Comparison of ENCODE assay signal across 17 cellular contexts in genomic region chr7:10696064-10696463, GRCh38.
DNase-seq lines count a peak whose midpoint lies in the region; TF ChIP-seq lines count a peak whose summit lies in the region.
"Had no signal": no experiment of that assay in that cellular context is flagged by ENCODE, and none has a peak within 500 bp of the region (broad histone marks: within the 10 kb centered on the region; RNA-seq: fewer than 3 reads in every experiment).

No MANE protein-coding gene starts in this region.

- H3K9ac ChIP-seq in neuronal stem cell (ENCODE audit: low read depth, low read length, poor library complexity): no peak overlapping the region

- H2BK12ac ChIP-seq in neuronal stem cell (ENCODE audit: low read length): no peak overlapping the region

- H3K23ac ChIP-seq in neuronal stem cell (ENCODE audit: low read depth, low read length, poor library complexity): no peak overlapping the region

- H4K91ac ChIP-seq in neuronal stem cell (ENCODE audit: low read depth, low read length, poor library complexity): no peak overlapping the region

- no peak overlapping the region for H2BK5ac ChIP-seq in neuronal stem cell (ENCODE audit: low read length)

- H2BK15ac ChIP-seq in neuronal stem cell (ENCODE audit: low read length): no peak overlapping the region

- H3K79me1 ChIP-seq in neuronal stem cell (ENCODE audit: low read depth, low read length): no peaks in the 10 kb centered on the region

- H3K18ac ChIP-seq in neuronal stem cell (ENCODE audit: low read length): no peak overlapping the region

- no peak overlapping the region for H2AK5ac ChIP-seq in neuronal stem cell (ENCODE audit: low read depth, low read length)

- no peak overlapping the region for H3K4me2 ChIP-seq in neuronal stem cell (ENCODE audit: insufficient read depth, low read length, poor library complexity, severe bottlenecking)
- H3K4me2 ChIP-seq: A549 had no signal

- no CpG with 5 or more reads among the region's 5 CpGs for WGBS in neuronal stem cell (ENCODE audit: extremely low coverage in 2 of 2, insufficient read length in 2 of 2, insufficient replicate concordance in 1 of 2), 2 donors

- no peaks in the 10 kb centered on the region for H3K36me3 ChIP-seq in WERI-Rb-1
- no peaks in the 10 kb centered on the region for H3K36me3 ChIP-seq in neuronal stem cell (replicated peaks in 1 of 2; ENCODE audit: control insufficient read depth in 2 of 2, insufficient read depth in 2 of 2, low read length in 2 of 2)

- H3K27me3 ChIP-seq in WERI-Rb-1 (ENCODE audit: insufficient read depth, low read depth, severe bottlenecking) (no peaks in the 10 kb centered on the region), neuronal stem cell (ENCODE audit: control insufficient read depth in 3 of 3, insufficient read depth in 3 of 3, low read depth in 1 of 3, low read length in 3 of 3) (no peaks in the 10 kb centered on the region)

- no peak overlapping the region for H3K4ac ChIP-seq in neuronal stem cell (ENCODE audit: low read length)

- H2BK120ac ChIP-seq in neuronal stem cell (ENCODE audit: low read depth, low read length): no peak overlapping the region

- no peaks in the 10 kb centered on the region for H3K9me3 ChIP-seq in WERI-Rb-1 (ENCODE audit: severe bottlenecking)
- H3K9me3 ChIP-seq in neuronal stem cell (replicated peaks in 1 of 2; ENCODE audit: control insufficient read depth in 2 of 2, insufficient read depth in 1 of 2, low read depth in 1 of 2, low read length in 2 of 2): no peaks in the 10 kb centered on the region
- H3K9me3 ChIP-seq: A549, Caco-2 had no signal

- H3K14ac ChIP-seq in neuronal stem cell (ENCODE audit: low read length): no peak overlapping the region

- H3K4me3 ChIP-seq in WERI-Rb-1 (ENCODE audit: low read depth, low read length): no peak overlapping the region
- H3K4me3 ChIP-seq in neuronal stem cell (ENCODE audit: low read length in 2 of 2): no peak overlapping the region
- H3K4me3 ChIP-seq: A549 had no signal

- H4K8ac ChIP-seq in neuronal stem cell (ENCODE audit: low read depth, low read length): no peak overlapping the region

- H2AFZ ChIP-seq in neuronal stem cell (ENCODE audit: low read length): peak overlapping the region; percentile 69

- H3K27ac ChIP-seq in WERI-Rb-1 (no peak overlapping the region), neuronal stem cell (replicated peaks; ENCODE audit: low read length) (no peak overlapping the region), substantia nigra (ENCODE audit: low read depth, low read length, poor library complexity, severe bottlenecking) (no peak overlapping the region)
- H3K27ac ChIP-seq: 22Rv1, A549, C4-2B, HL-60 had no signal

- DNase-seq in NCI-H510A treated with DMSO at 0.1 percent for 48 hours (lab: John Stamatoyannopoulos, UW): peak; percentile 20
- DNase-seq in NCI-H510A (lab: John Stamatoyannopoulos, UW): no peak
- peak; percentile 43 for DNase-seq in WERI-Rb-1
- DNase-seq in islet precursor cell: peak; percentile 51
- DNase-seq in neuronal stem cell (ENCODE audit: low spot score): no peak
- DNase-seq in T1000 (lab: John Stamatoyannopoulos, UW): no peak
- DNase-seq in DMS79 treated with DMSO at 0.1 percent for 48 hours (lab: John Stamatoyannopoulos, UW): no peak
- no peak for DNase-seq in substantia nigra (lab: John Stamatoyannopoulos, UW)
- DNase-seq: AML-193; Caco-2; CD4-positive, alpha-beta T cell; GF-D8; HCEC 1CT had no signal

- no peak for TF ChIP-seq CTCF in WERI-Rb-1 (IDR thresholded peaks at IDR 0.05; ENCODE audit: low read depth, low read length)

- H3K4me1 ChIP-seq in neuronal stem cell (ENCODE audit: control insufficient read depth in 2 of 2, insufficient read depth in 1 of 2, low read depth in 1 of 2, low read length in 2 of 2): peaks cover 0 to 2% of the 10 kb centered on the region in 2 donors
- H3K4me1 ChIP-seq: A549, Caco-2 had no signal

Comparison
In these comparisons a context has a peak if more than half of its experiments do, and no peak if none do; other contexts are left out.
1. DNase-seq: peak in NCI-H510A treated with DMSO at 0.1 percent for 48 hours (single experiment), WERI-Rb-1 (single experiment) and islet precursor cell (single experiment); none in NCI-H510A (single experiment), neuronal stem cell (single experiment), T1000 (single experiment), DMS79 treated with DMSO at 0.1 percent for 48 hours (single experiment) and substantia nigra (0 of 49).